1 cellular context compared by ENCODE assay signal in genomic region chr5:55749387-55749786, GRCh38.
TF ChIP-seq lines count a peak whose summit lies in the region.

No MANE protein-coding gene starts in this region.

TF ChIP-seq in GM12878, 131 proteins besides CTCF, POLR2A, EP300 and RAD21:
- TF ChIP-seq MYB (IDR thresholded peaks at IDR 0.05; ENCODE audit: borderline replicate concordance, low read depth, low read length): no peak
- TF ChIP-seq CREB1 (IDR thresholded peaks at IDR 0.05; ENCODE audit: low read depth): no peak
- no peak for TF ChIP-seq SP1 (IDR thresholded peaks at IDR 0.05; ENCODE audit: low read depth, low read length)
- TF ChIP-seq SMARCA5 (IDR thresholded peaks at IDR 0.05): no peak
- TF ChIP-seq RFX5 (IDR thresholded peaks at IDR 0.05; ENCODE audit: low read depth, low read length): no peak
- TF ChIP-seq WRNIP1 (IDR thresholded peaks at IDR 0.05; ENCODE audit: borderline replicate concordance, low read depth, low read length): no peak
- TF ChIP-seq TCF3 (IDR thresholded peaks at IDR 0.05; ENCODE audit: borderline replicate concordance, insufficient read depth, low read depth, low read length): no peak
- no peak for TF ChIP-seq LARP7 (IDR thresholded peaks at IDR 0.05)
